In the genomic region with DNA sequence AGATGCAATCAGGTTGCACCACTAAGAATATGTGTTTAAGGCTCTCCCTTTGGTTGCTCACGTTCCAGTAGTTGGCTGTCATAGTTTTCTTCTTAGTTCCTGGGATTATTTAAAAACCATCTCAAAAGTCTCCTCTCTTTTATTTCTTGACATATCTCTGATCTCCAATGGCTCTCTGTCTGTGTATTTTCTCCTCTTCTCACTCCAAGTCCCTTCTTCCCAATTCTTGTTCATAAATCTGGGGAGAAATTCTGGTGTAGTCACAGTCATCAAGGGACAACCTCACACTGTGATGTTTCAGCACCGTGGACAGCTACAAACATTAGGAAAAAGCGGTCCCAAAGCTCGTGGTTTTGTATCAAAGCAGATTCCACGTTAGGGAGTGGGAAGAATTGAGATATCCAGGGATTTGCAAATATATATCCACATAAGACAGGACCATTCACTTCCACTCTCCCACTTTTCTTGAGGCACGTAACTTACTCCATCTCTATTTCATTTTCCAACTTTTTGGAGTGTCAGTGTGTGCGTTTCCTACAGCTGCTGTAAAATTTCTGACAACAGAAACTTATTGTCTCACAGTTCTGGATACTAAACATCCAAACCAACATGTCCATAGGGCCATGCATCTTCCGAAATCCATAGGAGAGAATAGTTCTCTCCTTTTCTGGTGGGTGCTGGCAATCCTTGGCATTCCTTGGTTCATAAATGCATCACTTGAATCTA, we compare ENCODE assay signal across 15 cellular contexts.
DNase-seq lines count a peak whose midpoint lies in the region; TF ChIP-seq lines count a peak whose summit lies in the region.
"Had no signal": no experiment of that assay in that cellular context is flagged by ENCODE, and none has a peak within 500 bp of the region (broad histone marks: within the 10 kb centered on the region; RNA-seq: fewer than 3 reads in every experiment).

No MANE protein-coding gene starts in this region.

- H2AFZ ChIP-seq in Karpas-422 (ENCODE audit: low read length), result no peak overlapping the region

- H3K27ac ChIP-seq in Karpas-422 (ENCODE audit: low read length), result no peak overlapping the region
- no peak overlapping the region for H3K27ac ChIP-seq in effector memory CD4-positive, alpha-beta T cell (ENCODE audit: insufficient read depth, low read length, poor library complexity, severe bottlenecking)
- no peak overlapping the region for H3K27ac ChIP-seq in stomach
- H3K27ac ChIP-seq: 22Rv1, left ventricle myocardium inferior, upper lobe of right lung had no signal

- 37 to 45% (median 39%) methylated on average over 8 of the region's 8 CpGs for WGBS in stomach, 5 donors

- H3K27me3 ChIP-seq in Karpas-422 (ENCODE audit: low read length) (no peaks in the 10 kb centered on the region), stomach (no peaks in the 10 kb centered on the region)
- peaks cover 3% of the 10 kb centered on the region for H3K27me3 ChIP-seq in effector memory CD4-positive, alpha-beta T cell (replicated peaks; ENCODE audit: control insufficient read depth, insufficient read depth, low read length, poor library complexity, severe bottlenecking)
- H3K27me3 ChIP-seq: upper lobe of right lung had no signal

- no peaks in the 10 kb centered on the region for H3K4me1 ChIP-seq in Karpas-422 (ENCODE audit: low read length)
- no peaks in the 10 kb centered on the region for H3K4me1 ChIP-seq in effector memory CD4-positive, alpha-beta T cell (ENCODE audit: control insufficient read depth, insufficient read depth, low read length, poor library complexity, severe bottlenecking)
- H3K4me1 ChIP-seq in stomach, result no peaks in the 10 kb centered on the region
- H3K4me1 ChIP-seq: left ventricle myocardium inferior, upper lobe of right lung had no signal

- H3K9me3 ChIP-seq in Karpas-422 (ENCODE audit: low read length) (no peaks in the 10 kb centered on the region), stomach (no peaks in the 10 kb centered on the region)
- no peaks in the 10 kb centered on the region for H3K9me3 ChIP-seq in effector memory CD4-positive, alpha-beta T cell (ENCODE audit: control insufficient read depth, low read length)
- H3K9me3 ChIP-seq: left ventricle myocardium inferior, upper lobe of right lung had no signal

- no peak for TF ChIP-seq POLR2A in stomach (IDR thresholded peaks at IDR 0.05)

- no peak for TF ChIP-seq EP300 in stomach (IDR thresholded peaks at IDR 0.05)

- H3K4me2 ChIP-seq in Karpas-422 (ENCODE audit: low read depth, low read length, poor library complexity, severe bottlenecking), result no peak overlapping the region

- no peaks in the 10 kb centered on the region for H3K9me2 ChIP-seq in Karpas-422 (replicated peaks; ENCODE audit: insufficient read depth, low read length)

- H3K36me3 ChIP-seq in Karpas-422 (ENCODE audit: insufficient read depth, low read length) (no peaks in the 10 kb centered on the region), stomach (no peaks in the 10 kb centered on the region)
- no peaks in the 10 kb centered on the region for H3K36me3 ChIP-seq in effector memory CD4-positive, alpha-beta T cell (ENCODE audit: control insufficient read depth, insufficient read depth, low read length)
- H3K36me3 ChIP-seq: left ventricle myocardium inferior, upper lobe of right lung had no signal

- no peaks in the 10 kb centered on the region for H4K20me1 ChIP-seq in Karpas-422 (ENCODE audit: insufficient read depth, low read depth, low read length)

- DNase-seq in DMS 273 (lab: John Stamatoyannopoulos, UW; ENCODE audit: unreplicated experiment) (peak; percentile 1), DMS 273 treated with DMSO at 0.1 percent for 48 hours (lab: John Stamatoyannopoulos, UW) (no peak), Karpas-422 (peak; percentile 44), astrocyte of the hippocampus (ENCODE audit: low read depth, low spot score) (peak; percentile 49), myocyte (ENCODE audit: low read depth) (peak; percentile 60), hepatic stellate cell (ENCODE audit: low spot score) (no peak), stomach (no peak)
- DNase-seq in effector memory CD4-positive, alpha-beta T cell, result no peak
- DNase-seq: activated naive CD8-positive, alpha-beta T cell treated with anti-CD3 and anti-CD28 coated beads for 36 hours; H7; left ventricle myocardium inferior; NCI-H146; T-helper 17 cell; upper lobe of right lung had no signal

- H3K9ac ChIP-seq in Karpas-422 (ENCODE audit: low read length), result no peak overlapping the region

- H3K79me2 ChIP-seq in Karpas-422 (ENCODE audit: low read length), result no peaks in the 10 kb centered on the region

- no peak for TF ChIP-seq CTCF in stomach (IDR thresholded peaks at IDR 0.05)

- H3K4me3 ChIP-seq in Karpas-422 (ENCODE audit: low read length) (no peak overlapping the region), stomach (no peak overlapping the region)
- H3K4me3 ChIP-seq in effector memory CD4-positive, alpha-beta T cell (ENCODE audit: insufficient read depth, low read depth, low read length, poor library complexity, severe bottlenecking), result no peak overlapping the region
- H3K4me3 ChIP-seq: left ventricle myocardium inferior, upper lobe of right lung had no signal

- intact Hi-C loops in stomach (cut with DNase I; ENCODE audit: low total_unique reads), result no loop called here

Comparison
In these comparisons a context has a peak if more than half of its experiments do, and no peak if none do; other contexts are left out.
1. DNase-seq: peak in DMS 273 (single experiment), Karpas-422 (single experiment), astrocyte of the hippocampus (single experiment) and myocyte (single experiment); none in DMS 273 treated with DMSO at 0.1 percent for 48 hours (single experiment), hepatic stellate cell (single experiment), effector memory CD4-positive, alpha-beta T cell (0 of 3) and stomach (single experiment).